8 cellular contexts compared by ENCODE assay signal in the genomic region with DNA sequence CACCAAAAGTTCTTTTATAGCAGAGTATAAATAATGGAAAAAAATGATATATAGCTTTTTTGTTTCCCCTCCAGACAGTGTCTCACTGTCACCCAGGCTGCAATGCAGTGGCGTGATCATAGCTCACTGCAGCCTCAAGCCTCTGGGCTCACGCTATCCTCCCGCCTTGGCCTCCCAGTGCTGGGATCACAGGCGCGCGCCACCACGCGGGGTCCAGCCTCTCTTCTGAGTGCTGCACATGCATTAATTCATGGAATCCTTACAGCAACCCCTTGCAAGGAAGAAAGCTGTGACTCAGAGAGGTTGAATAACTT. TPM values are rescaled to one million over a fixed set of nuclear protein-coding genes. Genes with fewer than 3 reads are reported as not detected.
A peak's percentile ranks its signal among the peaks of the same experiment; 100 is the strongest.
DNase-seq lines count a peak whose midpoint lies in the region; ATAC-seq and TF ChIP-seq lines count a peak whose summit lies in the region.

No MANE protein-coding gene starts in this region.

- H3K4me1 ChIP-seq in GM23338 (ENCODE audit: insufficient read depth) (peaks cover 7% of the 10 kb centered on the region; the same call in 1 of the 2 replicates), sigmoid colon (peaks cover 0 to 22% (median 18%) of the 10 kb centered on the region in 4 donors)

- H3F3A ChIP-seq in GM23338 (replicated peaks; ENCODE audit: low read depth) = peaks cover 12% of the 10 kb centered on the region

- H3K9me3 Mint-ChIP-seq in GM23338 (peaks cover 3% of the 10 kb centered on the region; the same call in 1 of the 3 replicates), glutamatergic neuron (ENCODE audit: unreplicated experiment) (peaks cover 10% of the 10 kb centered on the region)
- H3K9me3 Mint-ChIP-seq in activated CD4-positive, alpha-beta memory T cell treated with anti-CD3 and anti-CD28 coated beads for 36 hours = no peaks in the 10 kb centered on the region

- no peaks in the 10 kb centered on the region for H3K9me2 ChIP-seq in GM23338 (ENCODE audit: insufficient read depth)

- no peak overlapping the region for H3K27ac ChIP-seq in GM23338 (ENCODE audit: low read depth)
- peak overlapping the region; percentile 91 to 96 (median 93) for H3K27ac ChIP-seq in sigmoid colon

- H3K9me3 ChIP-seq in sigmoid colon = no peaks in the 10 kb centered on the region

- peak overlapping the region; percentile 100 for H2AFZ ChIP-seq in GM23338

- peak overlapping the region; percentile 97 for H3K4me2 ChIP-seq in GM23338

- no peaks in the 10 kb centered on the region for H3K79me2 ChIP-seq in GM23338 (replicated peaks; ENCODE audit: insufficient read depth)

- H3K4me3 Mint-ChIP-seq in GM23338 (peak overlapping the region; percentile 80), glutamatergic neuron (ENCODE audit: unreplicated experiment) (peak overlapping the region; percentile 87)
- peak overlapping the region; percentile 63 for H3K4me3 Mint-ChIP-seq in activated CD4-positive, alpha-beta memory T cell treated with anti-CD3 and anti-CD28 coated beads for 36 hours

- H3K36me3 Mint-ChIP-seq in GM23338 (ENCODE audit: low read depth) (no peaks in the 10 kb centered on the region), glutamatergic neuron (ENCODE audit: unreplicated experiment) (no peaks in the 10 kb centered on the region)
- no peaks in the 10 kb centered on the region for H3K36me3 Mint-ChIP-seq in activated CD4-positive, alpha-beta memory T cell treated with anti-CD3 and anti-CD28 coated beads for 36 hours

- TF ChIP-seq EP300 in sigmoid colon (IDR thresholded peaks at IDR 0.05) = no peak

- DNase-seq in GM23338 (ENCODE audit: low spot score) = no peak
- DNase-seq in activated CD4-positive, alpha-beta memory T cell treated with anti-CD3 and anti-CD28 coated beads for 36 hours = peak; percentile 40
- peak; percentile 49 for DNase-seq in glutamatergic neuron
- no peak for DNase-seq in sigmoid colon
- DNase-seq in DMS 273 treated with DMSO at 0.1 percent for 48 hours (lab: John Stamatoyannopoulos, UW) = no peak
- no peak for DNase-seq in stimulated activated CD4-positive, alpha-beta T cell treated with anti-CD3 and anti-CD28 coated beads, Interleukin-4, amount 100 ng/mL, for 1 hour

- H3K4me1 Mint-ChIP-seq in GM23338 (peaks cover 9% of the 10 kb centered on the region), glutamatergic neuron (ENCODE audit: low read depth, unreplicated experiment) (peaks cover 7% of the 10 kb centered on the region)
- peaks cover 14% of the 10 kb centered on the region for H3K4me1 Mint-ChIP-seq in activated CD4-positive, alpha-beta memory T cell treated with anti-CD3 and anti-CD28 coated beads for 36 hours (ENCODE audit: low read depth)

- POLR2A ChIA-PET in activated CD4-positive, alpha-beta memory T cell treated with anti-CD3 and anti-CD28 coated beads for 36 hours (lab: Charles Lee) = interaction anchor here (0.8 to 1.5 kb wide), 5 partner anchors 9 to 96 kb away, joined by 3 to 18 read pairs (median 3); a partner anchor contains a TSS

- CTCF ChIA-PET in activated CD4-positive, alpha-beta memory T cell treated with anti-CD3 and anti-CD28 coated beads for 36 hours (lab: Charles Lee) = interaction anchor here (0.8 to 3.0 kb wide), 8 partner anchors 10 to 375 kb away, joined by 3 to 34 read pairs (median 6); a partner anchor contains a TSS

- intact Hi-C loops in activated CD4-positive, alpha-beta memory T cell treated with anti-CD3 and anti-CD28 coated beads for 36 hours (cut with micrococcal nuclease) = no loop called here
- intact Hi-C loops in sigmoid colon (cut with DNase I) = loop anchor here (1.0 kb wide), 1 partner anchor 18 kb away; a partner anchor contains a TSS

- H3K27ac Mint-ChIP-seq in GM23338 (peak overlapping the region; percentile 59; the same call in 1 of the 2 replicates), glutamatergic neuron (ENCODE audit: unreplicated experiment) (peak overlapping the region; percentile 92)
- peak overlapping the region; percentile 45 for H3K27ac Mint-ChIP-seq in activated CD4-positive, alpha-beta memory T cell treated with anti-CD3 and anti-CD28 coated beads for 36 hours

- TF ChIP-seq POLR2A in sigmoid colon (IDR thresholded peaks at IDR 0.05) = no peak

- H3K27me3 Mint-ChIP-seq in GM23338 (ENCODE audit: insufficient read depth, low read depth, poor library complexity) (peaks cover 30% of the 10 kb centered on the region), glutamatergic neuron (ENCODE audit: unreplicated experiment) (peaks cover 6% of the 10 kb centered on the region)
- H3K27me3 Mint-ChIP-seq in activated CD4-positive, alpha-beta memory T cell treated with anti-CD3 and anti-CD28 coated beads for 36 hours = peaks cover 1% of the 10 kb centered on the region

- 25 to 54% methylated on average over 8 of the region's 8 CpGs for WGBS in sigmoid colon, 2 donors

- ATAC-seq in GM23338 (peak; percentile 5; the same call in 1 of the 3 replicates), HG03108 (IDR thresholded peaks at IDR 0.05; ENCODE audit: unreplicated experiment) (no peak), GM19023 (IDR thresholded peaks at IDR 0.05; ENCODE audit: unreplicated experiment) (no peak)

- peaks cover 65% of the 10 kb centered on the region for H3K27me3 ChIP-seq in GM23338 (ENCODE audit: insufficient read depth)
- H3K27me3 ChIP-seq in sigmoid colon = no peaks in the 10 kb centered on the region

- no peak for TF ChIP-seq CTCF in GM23338 (conservative IDR thresholded peaks at IDR 0.05; ENCODE audit: low read depth in 2 of 2)
- TF ChIP-seq CTCF in glutamatergic neuron (IDR thresholded peaks at IDR 0.05; ENCODE audit: partially characterized antibody, unreplicated experiment) = no peak
- no peak for TF ChIP-seq CTCF in sigmoid colon (IDR thresholded peaks at IDR 0.05)

- no peaks in the 10 kb centered on the region for H4K20me1 ChIP-seq in GM23338 (replicated peaks; ENCODE audit: insufficient read depth)

- H3K36me3 ChIP-seq in GM23338 (ENCODE audit: insufficient read depth) (no peaks in the 10 kb centered on the region), sigmoid colon (no peaks in the 10 kb centered on the region)

- H3K4me3 ChIP-seq in GM23338 (peak overlapping the region; percentile 93), sigmoid colon (peak overlapping the region; percentile 67 to 89 (median 76))

TF ChIP-seq in GM23338, 12 proteins besides CTCF, POLR2A, EP300 and RAD21:
- TF ChIP-seq CREB1 (CRISPR knock-in tag; IDR thresholded peaks at IDR 0.05; ENCODE audit: low read depth) (no peak), ZNF114 (CRISPR knock-in tag; IDR thresholded peaks at IDR 0.05) (no peak)

RNA-seq across cellular contexts. Expression of a gene that starts 18.0 kb away (rescaled TPM):
- 18.5 and 20.3 TPM in 2 replicates for total RNA-seq in GM23338 (2014; rRNA removed; shearing (Covaris generic))
- 3.9 and 4.1 TPM in 2 replicates for polyA plus RNA-seq in GM23338 (2016; fragmentation: Nextera tagmentation; extraction: Ambion mirVana)
- total RNA-seq in activated CD4-positive, alpha-beta memory T cell treated with anti-CD3 and anti-CD28 coated beads for 36 hours = 1 to 10 TPM; 2.9 to 3.1 TPM
- 42.5 TPM for total RNA-seq in glutamatergic neuron (ENCODE audit: unreplicated experiment)
- 10 to 100 TPM in 2 of 4 donors, 1 to 10 TPM in 2; 8.4 to 12.1 (median 10.3) TPM for total RNA-seq in sigmoid colon
- 1 to 10 TPM; 3.0 to 6.9 (median 3.5) TPM for polyA plus RNA-seq in sigmoid colon

RNA-seq across cellular contexts. Expression of a gene that starts 42.9 kb away (rescaled TPM):
- 78.5 and 80.2 TPM in 2 replicates for total RNA-seq in GM23338 (2014; rRNA removed; shearing (Covaris generic))
- polyA plus RNA-seq in GM23338 (2016; fragmentation: Nextera tagmentation; extraction: Ambion mirVana) (32.6 and 36.0 TPM in 2 replicates), sigmoid colon (10 to 100 TPM; 34.8 to 79.3 (median 48.6) TPM)
- total RNA-seq in activated CD4-positive, alpha-beta memory T cell treated with anti-CD3 and anti-CD28 coated beads for 36 hours = 10 to 100 TPM; 70.9 to 72.8 TPM
- total RNA-seq in glutamatergic neuron (ENCODE audit: unreplicated experiment) (182 TPM), sigmoid colon (10 to 100 TPM; 48.1 to 53.9 (median 49.6) TPM)

RNA-seq across cellular contexts. Expression of a gene that starts 43.2 kb away (rescaled TPM):
- 2.2 and 2.7 TPM in 2 replicates for total RNA-seq in GM23338 (2014; rRNA removed; shearing (Covaris generic))
- polyA plus RNA-seq in GM23338 (2016; fragmentation: Nextera tagmentation; extraction: Ambion mirVana) (4.4 and 5.2 TPM in 2 replicates), sigmoid colon (10 to 100 TPM in 1 of 3 donors, 1 to 10 TPM in 1, not detected in 1; 3.7 to 11.9 TPM)
- total RNA-seq in activated CD4-positive, alpha-beta memory T cell treated with anti-CD3 and anti-CD28 coated beads for 36 hours = 1 to 10 TPM; 3.8 to 4.9 TPM
- total RNA-seq in glutamatergic neuron (ENCODE audit: unreplicated experiment) (10.9 TPM), sigmoid colon (1 to 10 TPM in 3 of 4 donors, under 1 TPM in 1; 0.82 to 2.8 (median 1.7) TPM)

RNA-seq across cellular contexts. Expression of a gene that starts 56.8 kb away (rescaled TPM):
- 27.0 and 31.3 TPM in 2 replicates for total RNA-seq in GM23338 (2014; rRNA removed; shearing (Covaris generic))
- polyA plus RNA-seq in GM23338 (2016; fragmentation: Nextera tagmentation; extraction: Ambion mirVana) = 26.9 and 28.1 TPM in 2 replicates
- 10 to 100 TPM; 24.1 to 27.9 TPM for total RNA-seq in activated CD4-positive, alpha-beta memory T cell treated with anti-CD3 and anti-CD28 coated beads for 36 hours
- total RNA-seq in glutamatergic neuron (ENCODE audit: unreplicated experiment) = 32.6 TPM
- total RNA-seq in sigmoid colon = 10 to 100 TPM; 20.1 to 28.5 (median 23.7) TPM
- 10 to 100 TPM; 19.2 to 45.0 (median 23.8) TPM for polyA plus RNA-seq in sigmoid colon

Comparison
In these comparisons a context has a peak if more than half of its experiments do, and no peak if none do; other contexts are left out.
1. DNase-seq: peak in activated CD4-positive, alpha-beta memory T cell treated with anti-CD3 and anti-CD28 coated beads for 36 hours (single experiment) and glutamatergic neuron (single experiment); none in GM23338 (single experiment), sigmoid colon (single experiment), DMS 273 treated with DMSO at 0.1 percent for 48 hours (single experiment) and stimulated activated CD4-positive, alpha-beta T cell treated with anti-CD3 and anti-CD28 coated beads, Interleukin-4, amount 100 ng/mL, for 1 hour (single experiment).
2. Peak in every context shown above with its lines, with median percentiles within 50 percentile points of each other: H3K27ac Mint-ChIP-seq and H3K4me3 Mint-ChIP-seq.